18 cellular contexts compared by ENCODE assay signal in the genomic region with DNA sequence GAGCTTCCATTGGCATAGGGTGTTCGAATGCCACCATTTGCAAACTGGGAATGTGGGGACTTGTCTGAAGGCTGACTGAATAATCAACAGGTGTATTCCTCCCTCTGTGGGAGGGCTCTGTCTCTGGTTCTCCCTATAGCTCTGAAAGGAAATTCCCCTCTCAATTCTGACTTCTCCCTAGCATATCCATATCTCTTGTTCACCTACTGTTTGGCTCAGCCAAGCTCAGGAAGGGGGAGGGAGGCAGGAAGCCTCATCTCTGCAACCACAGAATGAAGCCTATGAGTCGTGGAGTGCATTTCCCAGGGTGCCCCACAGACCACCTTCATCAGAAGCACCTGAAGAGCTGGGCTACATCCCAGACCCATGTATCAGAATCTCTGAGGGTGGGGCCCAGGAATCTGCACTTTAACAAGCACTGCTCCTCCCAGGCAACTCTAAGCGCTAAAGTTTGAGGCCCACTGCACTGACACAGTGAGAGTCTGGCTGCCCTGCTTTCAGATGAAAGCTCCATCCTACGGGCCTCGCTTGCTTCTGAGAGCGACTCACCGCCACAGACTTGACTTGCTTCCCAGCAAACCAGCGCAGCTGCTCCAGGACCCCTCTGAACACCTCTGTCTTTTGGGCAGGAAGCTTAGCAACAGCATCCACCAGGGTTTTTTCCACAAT. TPM values are rescaled to one million over a fixed set of nuclear protein-coding genes. Genes with fewer than 3 reads are reported as not detected.
DNase-seq lines count a peak whose midpoint lies in the region; ATAC-seq and TF ChIP-seq lines count a peak whose summit lies in the region.
"Had no signal": no experiment of that assay in that cellular context is flagged by ENCODE, and none has a peak within 500 bp of the region (broad histone marks: within the 10 kb centered on the region; RNA-seq: fewer than 3 reads in every experiment).

No MANE protein-coding gene starts in this region.

- H3K27ac ChIP-seq in GM23338 (ENCODE audit: low read depth) (no peak overlapping the region), PC-9 (peak overlapping the region; percentile 98), mesendoderm (ENCODE audit: low read depth, low read length) (peak overlapping the region; percentile 38), ascending aorta (no peak overlapping the region)
- H3K27ac ChIP-seq: gastrocnemius medialis, neural progenitor cell had no signal

- no peak overlapping the region for H3K4ac ChIP-seq in mesendoderm (ENCODE audit: low read depth, low read length)

- H3K79me1 ChIP-seq in mesendoderm (ENCODE audit: low read length), result no peaks in the 10 kb centered on the region

- TF ChIP-seq CTCF in GM23338 (conservative IDR thresholded peaks at IDR 0.05; ENCODE audit: low read depth in 2 of 2) (no peak), PC-9 (conservative IDR thresholded peaks at IDR 0.05) (no peak), epithelial cell of esophagus (IDR thresholded peaks at IDR 0.05; ENCODE audit: insufficient read depth, low read depth, low read length, missing control alignments) (no peak), ascending aorta (IDR thresholded peaks at IDR 0.05) (no peak)

- no peak overlapping the region for H2BK15ac ChIP-seq in mesendoderm (replicated peaks; ENCODE audit: low read depth)

- H4K20me1 ChIP-seq in GM23338 (replicated peaks; ENCODE audit: insufficient read depth) (no peaks in the 10 kb centered on the region), PC-9 (ENCODE audit: insufficient read depth) (no peaks in the 10 kb centered on the region)

- no peak overlapping the region for H2BK5ac ChIP-seq in mesendoderm (ENCODE audit: low read length)

- peaks cover 3% of the 10 kb centered on the region for H3K27me3 Mint-ChIP-seq in GM23338 (ENCODE audit: insufficient read depth, low read depth, poor library complexity)
- H3K27me3 Mint-ChIP-seq: stimulated activated naive CD8-positive, alpha-beta T cell treated with anti-CD3 and anti-CD28 coated beads, Interleukin-15, Interleukin-2, amounts not matched to agents 100 ng/mL and 50 ng/mL, for 24 hours had no signal

- H3F3A ChIP-seq in GM23338 (replicated peaks; ENCODE audit: low read depth), result no peaks in the 10 kb centered on the region
- H3F3A ChIP-seq in PC-9 (ENCODE audit: insufficient read depth, low read depth), result peaks cover 35% of the 10 kb centered on the region

- peaks cover 34% of the 10 kb centered on the region for H3K4me1 Mint-ChIP-seq in GM23338
- H3K4me1 Mint-ChIP-seq: neural progenitor cell had no signal

- H3K23ac ChIP-seq in mesendoderm (ENCODE audit: low read length), result no peak overlapping the region

- no peak overlapping the region for H3K18ac ChIP-seq in mesendoderm (ENCODE audit: low read length)

- POLR2A ChIA-PET in PC-9 (lab: Charles Lee; ENCODE audit: unreplicated experiment), result no interaction called here

- intact Hi-C loops in PC-9 (cut with micrococcal nuclease; ENCODE audit: unreplicated experiment) (loop anchor here (5.0 to 10.0 kb wide), 2 partner anchors 50 to 1168 kb away; no protein-coding TSS in a partner anchor), posterior vena cava (cut with DNase I) (no loop called here), ascending aorta (cut with DNase I) (no loop called here)

- H3K56ac ChIP-seq in mesendoderm (ENCODE audit: low read length), result peak overlapping the region; percentile 25

- H2BK120ac ChIP-seq in mesendoderm (ENCODE audit: low read depth, low read length), result no peak overlapping the region

- H3K4me1 ChIP-seq in GM23338 (ENCODE audit: insufficient read depth) (peaks cover 27% of the 10 kb centered on the region; the same call in 1 of the 2 replicates), PC-9 (replicated peaks; ENCODE audit: insufficient read depth) (peaks cover 46% of the 10 kb centered on the region), mesendoderm (ENCODE audit: control insufficient read depth, low read depth, low read length) (peaks cover 5% of the 10 kb centered on the region), ascending aorta (no peaks in the 10 kb centered on the region)
- H3K4me1 ChIP-seq: neural progenitor cell had no signal

- H3K27ac Mint-ChIP-seq in GM23338, result no peak overlapping the region
- H3K27ac Mint-ChIP-seq: CD8-positive, alpha-beta T cell; neural progenitor cell; stimulated activated naive CD8-positive, alpha-beta T cell treated with anti-CD3 and anti-CD28 coated beads, Interleukin-15, Interleukin-2, amounts not matched to agents 100 ng/mL and 50 ng/mL, for 24 hours had no signal

- H4K8ac ChIP-seq in mesendoderm (ENCODE audit: low read depth, low read length), result no peak overlapping the region

- H3K4me3 Mint-ChIP-seq in GM23338, result no peak overlapping the region
- H3K4me3 Mint-ChIP-seq: activated T-cell treated with anti-CD3 and anti-CD28 coated beads, Interleukin-2, amount 50 U/mL, for 4 hours; CD8-positive, alpha-beta T cell; neural progenitor cell; stimulated activated naive CD8-positive, alpha-beta T cell treated with anti-CD3 and anti-CD28 coated beads, Interleukin-15, Interleukin-2, amounts not matched to agents 100 ng/mL and 50 ng/mL, for 24 hours had no signal

- H3K79me2 ChIP-seq in GM23338 (replicated peaks; ENCODE audit: insufficient read depth), result no peaks in the 10 kb centered on the region
- no peaks in the 10 kb centered on the region for H3K79me2 ChIP-seq in PC-9 (ENCODE audit: low read depth)
- H3K79me2 ChIP-seq in mesendoderm (ENCODE audit: control insufficient read depth, insufficient read depth, low read length), result no peaks in the 10 kb centered on the region

- H3K9me3 ChIP-seq in PC-9 (ENCODE audit: insufficient read depth, low read depth) (no peaks in the 10 kb centered on the region), ascending aorta (no peaks in the 10 kb centered on the region)
- H3K9me3 ChIP-seq: gastrocnemius medialis had no signal

- H3K9ac ChIP-seq in mesendoderm (ENCODE audit: low read length), result no peak overlapping the region
- H3K9ac ChIP-seq: neural progenitor cell had no signal

- CTCF ChIA-PET in PC-9 (lab: Charles Lee), result interaction anchor here (0.6 kb wide), 1 partner anchor 17 kb away, joined by 3 read pairs; no protein-coding TSS in a partner anchor

- H3K9me3 Mint-ChIP-seq in GM23338, result no peaks in the 10 kb centered on the region
- H3K9me3 Mint-ChIP-seq: activated T-cell treated with anti-CD3 and anti-CD28 coated beads, Interleukin-2, amount 50 U/mL, for 4 hours; CD8-positive, alpha-beta T cell; neural progenitor cell; stimulated activated naive CD8-positive, alpha-beta T cell treated with anti-CD3 and anti-CD28 coated beads, Interleukin-15, Interleukin-2, amounts not matched to agents 100 ng/mL and 50 ng/mL, for 24 hours had no signal

- H3K4me2 ChIP-seq in GM23338 (peak overlapping the region; percentile 55), PC-9 (peak overlapping the region; percentile 73), mesendoderm (ENCODE audit: low read length) (no peak overlapping the region)
- H3K4me2 ChIP-seq: neural progenitor cell had no signal

- no peaks in the 10 kb centered on the region for H3K27me3 ChIP-seq in GM23338 (ENCODE audit: insufficient read depth)
- no peaks in the 10 kb centered on the region for H3K27me3 ChIP-seq in PC-9 (ENCODE audit: insufficient read depth, low read depth)
- H3K27me3 ChIP-seq in mesendoderm (ENCODE audit: insufficient read depth, low read length, poor library complexity), result no peaks in the 10 kb centered on the region
- H3K27me3 ChIP-seq in ascending aorta, result no peaks in the 10 kb centered on the region
- H3K27me3 ChIP-seq: gastrocnemius medialis, neural progenitor cell had no signal

- no peak overlapping the region for H2AFZ ChIP-seq in GM23338
- no peak overlapping the region for H2AFZ ChIP-seq in PC-9
- H2AFZ ChIP-seq: neural progenitor cell had no signal

- H3K9me2 ChIP-seq in GM23338 (ENCODE audit: insufficient read depth), result 0 out of 2 replicates have a peak, but pooled peaks cover 4% of the 10 kb centered on the region
- H3K9me2 ChIP-seq in PC-9 (ENCODE audit: insufficient read depth), result no peaks in the 10 kb centered on the region

- no TSS peak for BruUV-seq in PC-9 (replicated peaks; lab: Mats Ljungman, UMichigan)

- ATAC-seq in GM23338 (peak; percentile 70), GM21526 (IDR thresholded peaks at IDR 0.05; ENCODE audit: low FRiP score, unreplicated experiment) (no peak)
- ATAC-seq: activated CD4-positive, CD25-positive, alpha-beta regulatory T cell treated with anti-CD3 and anti-CD28 coated beads, Interleukin-2, amount 50 U/mL, for 24 hours; activated T-cell treated with anti-CD3 and anti-CD28 coated beads, Interleukin-2, amount 50 U/mL, for 4 hours; CD8-positive, alpha-beta T cell; gastrocnemius medialis; HCT116 had no signal

- H3K4me3 ChIP-seq in GM23338 (no peak overlapping the region), PC-9 (no peak overlapping the region), epithelial cell of esophagus (ENCODE audit: low read length) (no peak overlapping the region), mesendoderm (ENCODE audit: low read length) (no peak overlapping the region), ascending aorta (no peak overlapping the region)
- H3K4me3 ChIP-seq: gastrocnemius medialis, neural progenitor cell had no signal

- H3K36me3 ChIP-seq in GM23338 (ENCODE audit: insufficient read depth), result no peaks in the 10 kb centered on the region
- peaks cover 20% of the 10 kb centered on the region for H3K36me3 ChIP-seq in PC-9 (ENCODE audit: low read depth)
- no peaks in the 10 kb centered on the region for H3K36me3 ChIP-seq in mesendoderm (ENCODE audit: control insufficient read depth, insufficient read depth, low read length)
- H3K36me3 ChIP-seq in ascending aorta, result no peaks in the 10 kb centered on the region
- H3K36me3 ChIP-seq: gastrocnemius medialis, neural progenitor cell had no signal

- no peak overlapping the region for H2AK5ac ChIP-seq in mesendoderm (ENCODE audit: low read length)

- no peaks in the 10 kb centered on the region for H3K36me3 Mint-ChIP-seq in GM23338 (ENCODE audit: low read depth)
- H3K36me3 Mint-ChIP-seq: CD8-positive, alpha-beta T cell; neural progenitor cell had no signal

- DNase-seq in GM23338 (ENCODE audit: low spot score), result peak; percentile 49
- DNase-seq in PC-9, result no peak
- peak; percentile 31 for DNase-seq in epithelial cell of esophagus (ENCODE audit: low read depth)
- DNase-seq in mesendoderm, result peak; percentile 52
- no peak for DNase-seq in posterior vena cava (ENCODE audit: low spot score)
- DNase-seq in ascending aorta (ENCODE audit: low spot score in 2 of 2), result no peak
- no peak for DNase-seq in pons (ENCODE audit: low spot score)
- DNase-seq: activated T-cell treated with anti-CD3 and anti-CD28 coated beads, Interleukin-2, amount 50 U/mL, for 4 hours; anterior cingulate cortex; gastrocnemius medialis; NCI-H1105 treated with DMSO at 0.1 percent for 48 hours; NCI-H345 had no signal

- no peak overlapping the region for H4K5ac ChIP-seq in mesendoderm (ENCODE audit: low read length)

- WGBS in mesendoderm (ENCODE audit: extremely low coverage, insufficient coverage, low lambda C conversion rate), result no CpG with 5 or more reads among the region's 8 CpGs

TF ChIP-seq in GM23338, 12 proteins besides CTCF, POLR2A, EP300 and RAD21 (continues in another document):
- TF ChIP-seq ZNF114 (CRISPR knock-in tag; IDR thresholded peaks at IDR 0.05), result no peak

RNA-seq across cellular contexts. Expression of a gene that starts 32.0 kb away (rescaled TPM):
- total RNA-seq in GM23338 (2014; rRNA removed; shearing (Covaris generic)), result 0.58 and 0.87 TPM in 2 replicates
- 0.55 and 0.71 TPM in 2 replicates for polyA plus RNA-seq in GM23338 (2016; fragmentation: Nextera tagmentation; extraction: Ambion mirVana)
- 5.7 and 7.7 TPM in 2 replicates for total RNA-seq in PC-9 (2021)
- 0.27 TPM for polyA plus RNA-seq in mesendoderm (2013, experiment 1 of 2)
- 0.31 TPM for polyA plus RNA-seq in mesendoderm (2013, experiment 2 of 2)
- total RNA-seq in posterior vena cava, result not detected
- not detected for total RNA-seq in ascending aorta
- total RNA-seq: activated T-cell treated with anti-CD3 and anti-CD28 coated beads, Interleukin-2, amount 50 U/mL, for 4 hours; CD8-positive, alpha-beta T cell had no signal

Comparison
In these comparisons a context has a peak if more than half of its experiments do, and no peak if none do; other contexts are left out.
1. DNase-seq: peak in GM23338 (single experiment), epithelial cell of esophagus (single experiment) and mesendoderm (single experiment); none in PC-9 (0 of 2), posterior vena cava (single experiment), ascending aorta (0 of 2) and pons (single experiment).
2. H3K27ac ChIP-seq: peak in PC-9 (single experiment) and mesendoderm (single experiment); none in GM23338 (single experiment) and ascending aorta (0 of 2).